Comparison of ENCODE assay signal across 8 cellular contexts in the genomic region with DNA sequence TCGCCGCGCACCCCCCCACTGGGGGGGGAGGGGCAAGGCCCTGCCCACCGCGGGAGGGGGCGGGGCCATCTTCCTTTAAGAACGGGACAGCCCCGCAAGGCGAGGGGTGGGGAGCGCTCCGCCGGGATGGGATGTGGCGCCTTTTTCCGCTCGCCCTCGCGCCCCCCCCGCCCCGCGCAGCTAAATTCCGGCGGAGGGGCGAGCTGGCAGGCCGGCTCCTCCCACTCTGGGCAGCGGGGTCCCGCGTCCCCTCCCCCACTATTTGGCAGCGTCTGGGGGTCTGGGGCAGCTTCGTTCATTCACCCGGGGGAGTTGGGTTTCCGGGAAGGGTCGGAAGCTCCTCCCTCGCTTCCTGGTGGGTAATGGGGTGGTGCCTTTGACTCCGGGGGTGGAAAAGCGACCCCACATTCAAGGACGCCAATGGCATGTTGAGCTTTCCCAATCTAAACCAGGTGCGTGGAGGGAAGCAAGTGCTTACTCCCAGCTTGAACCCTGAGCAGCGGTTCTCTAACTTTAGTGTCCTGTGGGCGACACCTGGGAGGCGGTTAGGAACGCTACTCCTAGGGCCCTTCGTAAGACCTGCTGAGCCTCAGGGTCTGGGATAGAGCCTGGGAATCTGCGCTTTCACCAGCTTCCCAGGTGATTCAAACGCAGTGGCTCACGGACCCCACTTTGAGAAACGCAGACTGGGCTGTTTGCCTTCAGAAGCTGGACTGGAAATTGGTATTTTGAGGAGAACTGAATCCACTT. TPM values are rescaled to one million over a fixed set of nuclear protein-coding genes. Genes with fewer than 3 reads are reported as not detected.
DNase-seq lines count a peak whose midpoint lies in the region; ATAC-seq, FAIRE-seq and TF ChIP-seq lines count a peak whose summit lies in the region.

No MANE protein-coding gene starts in this region.

- peaks cover 44% of the 10 kb centered on the region for H3K4me1 Mint-ChIP-seq in nephron progenitor cell

- peak overlapping the region; percentile 97 for H3K27ac Mint-ChIP-seq in nephron progenitor cell

- H3K27ac ChIP-seq in stomach: peak overlapping the region; percentile 96 to 99 (median 97)

- no peaks in the 10 kb centered on the region for H3K36me3 ChIP-seq in stomach

- H3K27me3 ChIP-seq in stomach: no peaks in the 10 kb centered on the region

- no peak for TF ChIP-seq CTCF in GM10248 (IDR thresholded peaks at IDR 0.05; ENCODE audit: control extremely low read depth, extremely low read depth, low read depth, missing control alignments)
- no peak for TF ChIP-seq CTCF in fibroblast of the aortic adventitia (IDR thresholded peaks at IDR 0.05; ENCODE audit: insufficient read depth, low read length)
- no peak for TF ChIP-seq CTCF in nephron progenitor cell (IDR thresholded peaks at IDR 0.05)
- no peak for TF ChIP-seq CTCF in stomach (IDR thresholded peaks at IDR 0.05)

- H3K9me3 Mint-ChIP-seq in nephron progenitor cell: peaks cover 3% of the 10 kb centered on the region

- POLR2A ChIA-PET in GM10248 (lab: Yijun Ruan, JAX): interaction anchor here (1.0 kb wide), 1 partner anchor 9 kb away, joined by 3 read pairs; no protein-coding TSS in a partner anchor

- peak; percentile 16 for ATAC-seq in HG03521 (IDR thresholded peaks at IDR 0.05; ENCODE audit: unreplicated experiment)

- intact Hi-C loops in stomach (cut with DNase I; ENCODE audit: low total_unique reads): no loop called here

- FAIRE-seq in RCC 7860 (lab: Jason Lieb, UNC): no peak

- H3K27me3 Mint-ChIP-seq in nephron progenitor cell (ENCODE audit: low read depth, poor library complexity): no peaks in the 10 kb centered on the region

- H3K4me3 Mint-ChIP-seq in nephron progenitor cell: peak overlapping the region; percentile 98

- TF ChIP-seq EP300 in stomach (IDR thresholded peaks at IDR 0.05): no peak

- H3K36me3 Mint-ChIP-seq in nephron progenitor cell (ENCODE audit: low read depth): peaks cover 31% of the 10 kb centered on the region

- H3K4me1 ChIP-seq in stomach: peaks cover 46 to 65% (median 56%) of the 10 kb centered on the region in 4 donors

- peak overlapping the region; percentile 88 for H3K4me3 ChIP-seq in fibroblast of the aortic adventitia (ENCODE audit: low read depth, low read length)
- H3K4me3 ChIP-seq in stomach: peak overlapping the region; percentile 78 to 99 (median 86)

- no peak for TF ChIP-seq POLR2A in stomach (IDR thresholded peaks at IDR 0.05)

- CTCF ChIA-PET in GM10248 (lab: Yijun Ruan, JAX): interaction anchor here (0.7 to 2.6 kb wide), 4 partner anchors 12 to 31 kb away, joined by 3 to 10 read pairs (median 3); no protein-coding TSS in a partner anchor

- DNase-seq in GM10248 (ENCODE audit: extremely low spot score) (peak; percentile 82), RCC 7860 (ENCODE audit: low spot score) (peak; percentile 53), fibroblast of the aortic adventitia (ENCODE audit: low read depth) (peak; percentile 55), nephron progenitor cell (peak; percentile 78), stomach (peak; percentile 77), MV-4-11 (lab: John Stamatoyannopoulos, UW) (no peak)
- peak; percentile 67 for DNase-seq in activated T-helper 9 cell treated with anti-CD3 and anti-CD28 coated beads, Interleukin-2, amount 50 U/mL, for 16 hours (ENCODE audit: low read depth)

- WGBS in stomach, 5 donors: 0 to 2% (median 0%) methylated on average over 28 to 46 of the region's 46 CpGs

- H3K9me3 ChIP-seq in stomach: no peaks in the 10 kb centered on the region

RNA-seq across cellular contexts. Expression of gene ASXL1, which starts 0.9 kb away (rescaled TPM):
- total RNA-seq in fibroblast of the aortic adventitia (ENCODE audit: low replicate concordance) (57.4 and 85.9 TPM in 2 replicates), stomach (100 to 1,000 TPM in 2 of 5 donors, 10 to 100 TPM in 3; 50.4 to 185 (median 75.5) TPM)
- 10 to 100 TPM in 1 of 3 donors, 1 to 10 TPM in 2; 9.0 to 14.2 (median 9.7) TPM for polyA plus RNA-seq in stomach
